Comparison of ENCODE assay signal across 8 cellular contexts in the genomic region with DNA sequence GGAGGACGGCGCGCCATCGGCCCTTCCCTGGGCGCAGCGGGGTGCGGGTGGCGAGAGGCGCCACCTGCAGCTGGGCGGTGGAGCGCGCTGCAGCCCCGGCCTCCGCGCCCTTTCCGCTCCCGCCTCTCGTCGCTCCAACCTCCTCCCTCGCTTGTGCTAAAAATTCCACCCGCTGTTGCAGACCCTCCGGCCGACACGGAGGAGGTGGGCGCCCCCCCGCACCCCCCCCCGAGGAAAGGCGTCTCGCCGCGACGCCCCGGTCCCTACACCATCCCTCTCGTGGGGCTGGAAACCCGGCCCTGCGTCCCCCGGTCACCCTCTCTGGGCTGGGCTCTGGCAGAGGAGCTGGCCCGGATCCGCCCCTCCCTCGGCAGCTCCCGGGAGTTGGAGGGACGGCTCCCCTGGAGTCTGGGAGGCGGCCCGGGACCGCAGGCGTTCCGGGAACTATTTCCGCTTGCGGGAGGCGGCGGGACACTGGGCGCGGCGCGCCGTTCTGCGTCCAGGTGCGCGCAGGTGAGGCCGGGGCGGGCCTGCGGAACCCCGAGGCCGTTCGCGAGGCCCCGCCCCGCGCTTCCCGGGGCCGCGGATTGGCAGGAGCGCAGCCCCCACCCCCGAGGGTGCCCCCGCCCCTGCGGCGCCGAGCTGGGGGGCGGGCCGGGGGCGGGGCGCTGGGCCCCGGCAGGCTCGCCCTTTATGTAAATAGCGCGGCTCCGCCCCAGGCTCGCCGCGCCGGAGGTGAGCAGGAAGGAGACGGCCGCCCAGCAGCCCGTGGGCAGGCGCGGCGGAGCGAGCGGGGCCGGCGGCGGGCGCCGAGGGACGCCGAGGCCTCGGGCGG. TPM values are rescaled to one million over a fixed set of nuclear protein-coding genes. Genes with fewer than 3 reads are reported as not detected.
DNase-seq lines count a peak whose midpoint lies in the region; ATAC-seq and TF ChIP-seq lines count a peak whose summit lies in the region.

A gene with protein sequence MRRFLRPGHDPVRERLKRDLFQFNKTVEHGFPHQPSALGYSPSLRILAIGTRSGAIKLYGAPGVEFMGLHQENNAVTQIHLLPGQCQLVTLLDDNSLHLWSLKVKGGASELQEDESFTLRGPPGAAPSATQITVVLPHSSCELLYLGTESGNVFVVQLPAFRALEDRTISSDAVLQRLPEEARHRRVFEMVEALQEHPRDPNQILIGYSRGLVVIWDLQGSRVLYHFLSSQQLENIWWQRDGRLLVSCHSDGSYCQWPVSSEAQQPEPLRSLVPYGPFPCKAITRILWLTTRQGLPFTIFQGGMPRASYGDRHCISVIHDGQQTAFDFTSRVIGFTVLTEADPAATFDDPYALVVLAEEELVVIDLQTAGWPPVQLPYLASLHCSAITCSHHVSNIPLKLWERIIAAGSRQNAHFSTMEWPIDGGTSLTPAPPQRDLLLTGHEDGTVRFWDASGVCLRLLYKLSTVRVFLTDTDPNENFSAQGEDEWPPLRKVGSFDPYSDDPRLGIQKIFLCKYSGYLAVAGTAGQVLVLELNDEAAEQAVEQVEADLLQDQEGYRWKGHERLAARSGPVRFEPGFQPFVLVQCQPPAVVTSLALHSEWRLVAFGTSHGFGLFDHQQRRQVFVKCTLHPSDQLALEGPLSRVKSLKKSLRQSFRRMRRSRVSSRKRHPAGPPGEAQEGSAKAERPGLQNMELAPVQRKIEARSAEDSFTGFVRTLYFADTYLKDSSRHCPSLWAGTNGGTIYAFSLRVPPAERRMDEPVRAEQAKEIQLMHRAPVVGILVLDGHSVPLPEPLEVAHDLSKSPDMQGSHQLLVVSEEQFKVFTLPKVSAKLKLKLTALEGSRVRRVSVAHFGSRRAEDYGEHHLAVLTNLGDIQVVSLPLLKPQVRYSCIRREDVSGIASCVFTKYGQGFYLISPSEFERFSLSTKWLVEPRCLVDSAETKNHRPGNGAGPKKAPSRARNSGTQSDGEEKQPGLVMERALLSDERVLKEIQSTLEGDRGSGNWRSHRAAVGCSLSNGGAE (plus strand): TSS at position 727 of the 835 bp plus-strand sequence. CDS start 17,730 bp downstream, outside the sequence.

- peaks cover 6% of the 10 kb centered on the region for H4K20me1 ChIP-seq in hepatocyte (ENCODE audit: insufficient read depth, poor library complexity, severe bottlenecking)

- peak; percentile 88 for ATAC-seq in HG02642 (IDR thresholded peaks at IDR 0.05; ENCODE audit: poor library complexity, unreplicated experiment)

- peaks cover 40% of the 10 kb centered on the region for H3K79me2 ChIP-seq in hepatocyte

- H3K27ac ChIP-seq in hepatocyte = peak within 1 kb of the TSS; percentile 97
- H3K27ac ChIP-seq in skeletal muscle tissue (ENCODE audit: low read depth, low read length) = no peak within 1 kb of the TSS

- peak within 1 kb of the TSS; percentile 94 for H3K4me2 ChIP-seq in hepatocyte

- peak within 1 kb of the TSS; percentile 81 for H2AFZ ChIP-seq in hepatocyte

- no peaks in the 10 kb centered on the region for H3K9me3 ChIP-seq in hepatocyte (ENCODE audit: low read depth)
- H3K9me3 ChIP-seq in skeletal muscle tissue (ENCODE audit: control insufficient read depth in 3 of 3, low read length in 3 of 3) = no peaks in the 10 kb centered on the region

- H3K27me3 ChIP-seq in hepatocyte (no peaks in the 10 kb centered on the region), skeletal muscle tissue (ENCODE audit: control insufficient read depth in 3 of 3, insufficient read depth in 3 of 3, low read length in 3 of 3) (peaks cover 0 to 7% (median 6%) of the 10 kb centered on the region in 3 donors)

- H3K9me2 ChIP-seq in hepatocyte (replicated peaks; ENCODE audit: insufficient read depth) = no peaks in the 10 kb centered on the region

- H3K4me1 ChIP-seq in hepatocyte (ENCODE audit: insufficient read depth) = peaks cover 6% of the 10 kb centered on the region
- H3K4me1 ChIP-seq in skeletal muscle tissue (ENCODE audit: control insufficient read depth in 3 of 3, insufficient read depth in 3 of 3, low read length in 3 of 3) = peaks cover 8 to 13% (median 11%) of the 10 kb centered on the region in 3 donors

- peak within 1 kb of the TSS in 2 of 3 donors; percentile 32 to 54 for H3K9ac ChIP-seq in skeletal muscle tissue (ENCODE audit: low read depth in 1 of 3, low read length in 3 of 3)

- H3K36me3 ChIP-seq in hepatocyte (replicated peaks; ENCODE audit: insufficient read depth, low read depth) = no peaks in the 10 kb centered on the region
- peaks cover 0 to 8% (median 6%) of the 10 kb centered on the region in 3 donors for H3K36me3 ChIP-seq in skeletal muscle tissue (ENCODE audit: control insufficient read depth in 3 of 3, insufficient read depth in 3 of 3, low read length in 3 of 3)

- WGBS in hepatocyte (ENCODE audit: low lambda C conversion rate, missing lambda C conversion rate) = 2% methylated on average over 22 of the region's 108 CpGs

- TF ChIP-seq CTCF in GM10266 (IDR thresholded peaks at IDR 0.05; ENCODE audit: control insufficient read depth, insufficient read depth, low read depth, missing control alignments) = peak; percentile 59
- peak; percentile 50 for TF ChIP-seq CTCF in hepatocyte (IDR thresholded peaks at IDR 0.05; ENCODE audit: poor library complexity)

- peak; percentile 98 for DNase-seq in GM10266 (ENCODE audit: extremely low spot score)
- peak; percentile 95 for DNase-seq in NCI-H1436 (lab: John Stamatoyannopoulos, UW)
- peak; percentile 71 to 87 (median 82) for DNase-seq in T-helper 2 cell
- peak; percentile 35 for DNase-seq in amniotic epithelial cell (ENCODE audit: low read depth)
- DNase-seq in hepatocyte (ENCODE audit: low spot score) = peak; percentile 96
- DNase-seq in HCEC 1CT = no peak

- H3K4me3 ChIP-seq in hepatocyte (peak within 1 kb of the TSS; percentile 80), skeletal muscle tissue (ENCODE audit: low read length in 3 of 3) (peak within 1 kb of the TSS; percentile 48 to 67 (median 62))

RNA-seq across cellular contexts. Expression of the gene that starts here (rescaled TPM):
- total RNA-seq in hepatocyte (60.9 and 81.8 TPM in 2 replicates), skeletal muscle tissue (4.7 TPM)
- polyA plus RNA-seq in hepatocyte = 154 and 194 TPM in 2 replicates

Comparison
In these comparisons a context has a peak if more than half of its experiments do, and no peak if none do; other contexts are left out.
1. RNA of the gene that starts here (total RNA-seq): 60.9 to 81.8 TPM in hepatocyte; 4.7 TPM in skeletal muscle tissue (single experiment); every median in the first group is over 10 times any median in the second.